16 cellular contexts compared by ENCODE assay signal in genomic region chr7:134276951-134277350, GRCh38.
"Had no signal": no experiment of that assay in that cellular context is flagged by ENCODE, and none has a peak within 500 bp of the region (broad histone marks: within the 10 kb centered on the region; RNA-seq: fewer than 3 reads in every experiment).

No MANE protein-coding gene starts in this region.

- H3K36me3 ChIP-seq: breast epithelium, esophagus squamous epithelium, suprapubic skin, upper lobe of left lung had no signal

- H3K4me3 ChIP-seq: breast epithelium, esophagus squamous epithelium, suprapubic skin, upper lobe of left lung had no signal

- H3K4me1 ChIP-seq: breast epithelium, esophagus squamous epithelium, suprapubic skin, upper lobe of left lung had no signal

- ATAC-seq: activated CD8-positive, alpha-beta T cell treated with anti-CD3 and anti-CD28 coated beads for 36 hours; left colon; natural killer cell treated with Interleukin-12 subunit alpha and Interleukin-12 subunit beta and Interleukin-15 and Interleukin-18, amount 100 ng/mL, for 72 hours; stimulated activated naive CD8-positive, alpha-beta T cell treated with anti-CD3 and anti-CD28 coated beads, Interleukin-15, Interleukin-2, amounts not matched to agents 100 U/mL and 50 U/mL, for 24 hours had no signal

- H3K27me3 ChIP-seq: breast epithelium, esophagus squamous epithelium, suprapubic skin, upper lobe of left lung had no signal

- DNase-seq: activated CD4-positive, alpha-beta T cell treated with anti-CD3 and anti-CD28 coated beads for 1 hour; activated CD8-positive, alpha-beta memory T cell treated with anti-CD3 and anti-CD28 coated beads, Interleukin-2, amount 50 U/mL, for 4 hours; activated CD8-positive, alpha-beta T cell treated with anti-CD3 and anti-CD28 coated beads for 36 hours; activated naive CD4-positive, alpha-beta T cell; aorta; esophagus squamous epithelium; foreskin fibroblast; glutamatergic neuron; left colon; mammary epithelial cell; stimulated activated CD4-positive, alpha-beta T cell treated with anti-CD3 and anti-CD28 coated beads, Interleukin-12 subunit alpha, Interleukin-12 subunit beta, amount 100 ng/mL, for 4 hours; stimulated activated naive CD8-positive, alpha-beta T cell treated with anti-CD3 and anti-CD28 coated beads, Interleukin-15, Interleukin-2, amounts not matched to agents 100 U/mL and 50 U/mL, for 24 hours; upper lobe of left lung had no signal

- H3K27ac ChIP-seq: breast epithelium, esophagus squamous epithelium, suprapubic skin, upper lobe of left lung had no signal

- H3K9me3 ChIP-seq: breast epithelium, esophagus squamous epithelium, suprapubic skin, upper lobe of left lung had no signal
